In the genomic region with DNA sequence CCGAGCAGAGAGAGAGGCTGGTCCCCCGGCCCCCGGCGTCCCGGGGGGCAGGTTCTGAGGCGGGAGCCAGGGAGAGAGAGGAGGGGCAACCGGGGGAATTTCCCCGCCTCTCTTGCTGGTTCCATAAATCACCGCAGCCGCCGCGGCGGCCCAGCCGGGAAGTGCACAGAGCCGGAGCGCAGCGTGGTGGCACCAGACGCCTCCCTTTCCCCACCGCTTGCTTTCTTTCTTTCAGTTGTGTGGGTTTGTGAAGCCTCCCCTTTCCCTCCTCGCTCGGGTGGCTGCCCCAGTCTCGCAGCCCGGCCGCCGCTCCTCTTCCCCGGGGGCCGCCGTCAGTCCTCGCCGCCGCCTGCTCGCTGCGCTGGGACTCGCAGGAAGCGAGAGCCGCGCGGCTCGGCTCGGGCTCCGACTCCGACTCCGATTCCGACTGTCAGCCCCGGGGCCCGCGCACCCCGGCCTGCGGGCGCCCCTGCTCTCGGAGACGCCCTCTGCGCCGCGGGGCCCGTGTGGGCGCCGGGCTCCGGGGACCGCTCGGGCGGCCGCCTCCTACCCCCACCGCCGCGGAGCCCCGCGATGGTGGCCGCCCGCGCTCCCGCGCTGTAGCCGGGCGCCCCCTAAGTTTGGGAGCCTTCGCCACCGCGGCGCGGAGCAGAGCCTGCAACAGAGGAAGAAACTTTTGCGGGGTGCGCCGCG, we compare ENCODE assay signal across 8 cellular contexts. TPM values are rescaled to one million over a fixed set of nuclear protein-coding genes. Genes with fewer than 3 reads are reported as not detected.
A peak's percentile ranks its signal among the peaks of the same experiment; 100 is the strongest.
DNase-seq lines count a peak whose midpoint lies in the region; ATAC-seq and TF ChIP-seq lines count a peak whose summit lies in the region.

Gene CACHD1 (plus strand): TSS at position 153 of the 693 bp plus-strand sequence. CDS start 616 bp downstream, outside the sequence.

- no peak within 1 kb of the TSS for H3K4me3 ChIP-seq in CD4-positive, CD25-positive, alpha-beta regulatory T cell (ENCODE audit: low read depth, low read length)
- H3K4me3 ChIP-seq in HUES6 (ENCODE audit: low read depth, low read length) (peak within 1 kb of the TSS; percentile 92), Peyer's patch (peak within 1 kb of the TSS; percentile 45 to 83 (median 58)), neural progenitor cell (peak within 1 kb of the TSS; percentile 92)

- peaks cover 3% of the 10 kb centered on the region for H3K36me3 Mint-ChIP-seq in CD4-positive, CD25-positive, alpha-beta regulatory T cell
- peaks cover 13% of the 10 kb centered on the region for H3K36me3 Mint-ChIP-seq in neural progenitor cell

- H3K4me3 Mint-ChIP-seq in CD4-positive, CD25-positive, alpha-beta regulatory T cell = peak within 1 kb of the TSS; percentile 33 to 91 (median 80)
- H3K4me3 Mint-ChIP-seq in neural progenitor cell = peak within 1 kb of the TSS; percentile 97
- peak within 1 kb of the TSS; percentile 91 to 100 for H3K4me3 Mint-ChIP-seq in stimulated activated naive CD8-positive, alpha-beta T cell treated with anti-CD3 and anti-CD28 coated beads, Interleukin-15, amount 100 ng/mL, for 72 hours

- no peaks in the 10 kb centered on the region for H3K9me3 Mint-ChIP-seq in CD4-positive, CD25-positive, alpha-beta regulatory T cell
- H3K9me3 Mint-ChIP-seq in neural progenitor cell = no peaks in the 10 kb centered on the region
- H3K9me3 Mint-ChIP-seq in stimulated activated naive CD8-positive, alpha-beta T cell treated with anti-CD3 and anti-CD28 coated beads, Interleukin-15, amount 100 ng/mL, for 72 hours = no peaks in the 10 kb centered on the region

- peak in 1 of 2 donors; percentile 16 for TF ChIP-seq POLR2A in Peyer's patch (IDR thresholded peaks at IDR 0.05)

- no peak for TF ChIP-seq CTCF in GM20000 (IDR thresholded peaks at IDR 0.05; ENCODE audit: extremely low read depth, missing control alignments)
- TF ChIP-seq CTCF in Peyer's patch (IDR thresholded peaks at IDR 0.05) = peak in 4 of 6 experiments; percentile 16 to 52 (median 47)
- TF ChIP-seq CTCF in neural progenitor cell (IDR thresholded peaks at IDR 0.05) = peak; percentile 18

- no peaks in the 10 kb centered on the region for H3K9me3 ChIP-seq in CD4-positive, CD25-positive, alpha-beta regulatory T cell (ENCODE audit: control insufficient read depth in 2 of 2, low read length in 2 of 2)
- H3K9me3 ChIP-seq in HUES6 (ENCODE audit: control insufficient read depth, insufficient read depth, low read depth, low read length) (no peaks in the 10 kb centered on the region), Peyer's patch (no peaks in the 10 kb centered on the region), neural progenitor cell (ENCODE audit: low read depth) (no peaks in the 10 kb centered on the region)

- peak; percentile 51 to 56 for ATAC-seq in CD4-positive, CD25-positive, alpha-beta regulatory T cell (ENCODE audit: low read depth in 2 of 2)
- ATAC-seq in stimulated activated naive CD8-positive, alpha-beta T cell treated with anti-CD3 and anti-CD28 coated beads, Interleukin-15, amount 100 ng/mL, for 72 hours = peak; percentile 88

- H3K4me1 ChIP-seq in CD4-positive, CD25-positive, alpha-beta regulatory T cell (ENCODE audit: control insufficient read depth, insufficient read depth, low read length, poor library complexity, severe bottlenecking) = peaks cover 10% of the 10 kb centered on the region
- H3K4me1 ChIP-seq in HUES6 (ENCODE audit: control insufficient read depth, insufficient read depth, low read length) = peaks cover 26% of the 10 kb centered on the region
- peaks cover 0 to 16% (median 8%) of the 10 kb centered on the region in 4 donors for H3K4me1 ChIP-seq in Peyer's patch
- H3K4me1 ChIP-seq in neural progenitor cell = peaks cover 23% of the 10 kb centered on the region

- H3K27ac Mint-ChIP-seq in CD4-positive, CD25-positive, alpha-beta regulatory T cell = peak within 1 kb of the TSS in 1 of 3 donors; percentile 32
- peak within 1 kb of the TSS; percentile 98 for H3K27ac Mint-ChIP-seq in neural progenitor cell
- H3K27ac Mint-ChIP-seq in stimulated activated naive CD8-positive, alpha-beta T cell treated with anti-CD3 and anti-CD28 coated beads, Interleukin-15, amount 100 ng/mL, for 72 hours = peak within 1 kb of the TSS; percentile 45 to 75

- peak within 1 kb of the TSS; percentile 97 for H3K4me2 ChIP-seq in neural progenitor cell

- peak within 1 kb of the TSS; percentile 97 for H2AFZ ChIP-seq in neural progenitor cell (replicated peaks)

- H3K36me3 ChIP-seq in CD4-positive, CD25-positive, alpha-beta regulatory T cell (ENCODE audit: control insufficient read depth, insufficient read depth, low read length) = no peaks in the 10 kb centered on the region
- no peaks in the 10 kb centered on the region for H3K36me3 ChIP-seq in HUES6 (ENCODE audit: control insufficient read depth, insufficient read depth, low read length)
- no peaks in the 10 kb centered on the region for H3K36me3 ChIP-seq in Peyer's patch
- H3K36me3 ChIP-seq in neural progenitor cell = no peaks in the 10 kb centered on the region

- H3K27ac ChIP-seq in CD4-positive, CD25-positive, alpha-beta regulatory T cell (ENCODE audit: insufficient read depth, low read length, poor library complexity, severe bottlenecking) = no peak within 1 kb of the TSS
- H3K27ac ChIP-seq in HUES6 (ENCODE audit: low read depth, low read length) (peak within 1 kb of the TSS; percentile 85; the same call in 1 of the 2 replicates), Peyer's patch (peak within 1 kb of the TSS; percentile 49 to 85 (median 66)), neural progenitor cell (peak within 1 kb of the TSS; percentile 67)

- peaks cover 47% of the 10 kb centered on the region for H3K79me2 ChIP-seq in neural progenitor cell (ENCODE audit: low read depth)

- peaks cover 39% of the 10 kb centered on the region for H3K27me3 ChIP-seq in CD4-positive, CD25-positive, alpha-beta regulatory T cell (ENCODE audit: control insufficient read depth, insufficient read depth, low read length)
- H3K27me3 ChIP-seq in HUES6 (ENCODE audit: control insufficient read depth, insufficient read depth, low read length) = peaks cover 28% of the 10 kb centered on the region
- H3K27me3 ChIP-seq in Peyer's patch = peaks cover 0 to 8% of the 10 kb centered on the region in 2 donors
- H3K27me3 ChIP-seq in neural progenitor cell = peaks cover 48% of the 10 kb centered on the region

- peak within 1 kb of the TSS; percentile 94 for H3K9ac ChIP-seq in HUES6 (ENCODE audit: low read length)
- H3K9ac ChIP-seq in neural progenitor cell = peak within 1 kb of the TSS; percentile 25

- H3K27me3 Mint-ChIP-seq in CD4-positive, CD25-positive, alpha-beta regulatory T cell = peaks cover 61% of the 10 kb centered on the region
- peaks cover 10% of the 10 kb centered on the region for H3K27me3 Mint-ChIP-seq in neural progenitor cell (ENCODE audit: insufficient read depth, low read depth)
- H3K27me3 Mint-ChIP-seq in stimulated activated naive CD8-positive, alpha-beta T cell treated with anti-CD3 and anti-CD28 coated beads, Interleukin-15, amount 100 ng/mL, for 72 hours = peaks cover 46% of the 10 kb centered on the region

- peaks cover 45% of the 10 kb centered on the region for H3F3A ChIP-seq in neural progenitor cell (ENCODE audit: low read depth)

- DNase-seq in CD4-positive, CD25-positive, alpha-beta regulatory T cell = peak; percentile 23 to 51 (median 40)
- peak; percentile 77 for DNase-seq in GM20000 (ENCODE audit: low spot score)
- peak; percentile 20 to 79 (median 77) for DNase-seq in Peyer's patch
- peak; percentile 17 for DNase-seq in activated gamma-delta T cell treated with anti-CD3 and anti-CD28 coated beads, Interleukin-2, amount 50 U/mL, for 16 hours (ENCODE audit: low read depth)
- DNase-seq in foreskin melanocyte = peak; percentile 70
- peak; percentile 92 for DNase-seq in neural progenitor cell (ENCODE audit: low spot score)
- DNase-seq in stimulated activated naive CD8-positive, alpha-beta T cell treated with anti-CD3 and anti-CD28 coated beads, Interleukin-15, amount 100 ng/mL, for 72 hours = peak; percentile 75 to 83

- peaks cover 0 to 14% (median 3%) of the 10 kb centered on the region in 4 donors for H3K4me1 Mint-ChIP-seq in CD4-positive, CD25-positive, alpha-beta regulatory T cell
- H3K4me1 Mint-ChIP-seq in neural progenitor cell = peaks cover 27% of the 10 kb centered on the region
- H3K4me1 Mint-ChIP-seq in stimulated activated naive CD8-positive, alpha-beta T cell treated with anti-CD3 and anti-CD28 coated beads, Interleukin-15, amount 100 ng/mL, for 72 hours = peaks cover 23% of the 10 kb centered on the region

- peaks cover 37% of the 10 kb centered on the region for H4K20me1 ChIP-seq in neural progenitor cell (ENCODE audit: low read depth)

RNA-seq across cellular contexts. Expression of gene CACHD1, which starts in this region (rescaled TPM):
- 0.22 TPM for total RNA-seq in CD4-positive, CD25-positive, alpha-beta regulatory T cell
- under 1 TPM in 3 of 4 donors, not detected in 1; 0.24 to 0.46 (median 0.30) TPM for polyA plus RNA-seq in CD4-positive, CD25-positive, alpha-beta regulatory T cell
- 10 to 100 TPM in 1 of 4 donors, 1 to 10 TPM in 3; 3.3 to 10.7 (median 6.3) TPM for total RNA-seq in Peyer's patch
- total RNA-seq in neural progenitor cell (ENCODE audit: low replicate concordance) = 49.9 and 61.0 TPM in 2 replicates

Comparison
In these comparisons a context has a peak if more than half of its experiments do, and no peak if none do; other contexts are left out.
1. Peak in DNase-seq and ATAC-seq in CD4-positive, CD25-positive, alpha-beta regulatory T cell; RNA of the gene not detected or under 1 TPM.
2. DNase-seq: peak in every context shown above with its lines; median percentile 92 in neural progenitor cell; 79 in stimulated activated naive CD8-positive, alpha-beta T cell treated with anti-CD3 and anti-CD28 coated beads, Interleukin-15, amount 100 ng/mL, for 72 hours; 77 in GM20000; 77 in Peyer's patch; 70 in foreskin melanocyte; 40 in CD4-positive, CD25-positive, alpha-beta regulatory T cell; 17 in activated gamma-delta T cell treated with anti-CD3 and anti-CD28 coated beads, Interleukin-2, amount 50 U/mL, for 16 hours.